8 cellular contexts compared by ENCODE assay signal in the genomic region with DNA sequence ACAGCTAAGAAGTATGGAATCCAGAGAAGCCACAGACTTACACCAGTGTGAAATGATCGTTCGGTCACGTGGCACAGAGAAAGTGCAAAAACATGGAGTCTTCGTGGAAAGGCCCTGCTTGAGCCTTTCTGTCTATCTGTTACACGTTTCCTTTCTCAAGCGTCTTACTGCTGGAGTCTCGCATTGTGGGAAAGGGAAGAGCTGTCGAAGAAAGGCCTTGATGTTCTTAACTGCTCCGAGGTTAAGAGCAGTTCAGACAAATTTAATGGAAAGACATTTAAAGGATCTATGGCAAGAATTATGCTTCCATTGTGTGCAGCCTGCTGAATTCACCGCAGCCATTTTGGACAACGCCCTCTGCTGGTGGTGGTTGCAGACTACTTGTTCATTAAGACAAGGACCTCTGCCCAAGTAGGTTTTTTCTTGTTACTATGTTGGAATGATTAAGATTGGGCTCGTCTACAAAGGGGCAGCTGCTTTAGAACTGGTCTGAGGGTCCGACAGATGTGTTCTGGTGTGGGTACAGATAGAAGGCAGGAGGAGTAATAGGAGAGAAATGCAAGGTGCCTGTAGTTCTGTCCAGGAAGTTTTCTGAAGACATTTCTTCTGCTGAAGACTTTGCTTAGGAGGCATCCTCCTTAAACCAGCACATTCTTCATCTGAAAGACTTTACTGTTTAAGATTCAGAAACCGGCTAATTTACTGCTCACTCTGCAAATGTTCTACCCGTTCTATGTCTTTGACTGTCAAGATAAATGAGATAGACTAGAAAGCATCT. TPM values are rescaled to one million over a fixed set of nuclear protein-coding genes. Genes with fewer than 3 reads are reported as not detected.
DNase-seq lines count a peak whose midpoint lies in the region; ATAC-seq and TF ChIP-seq lines count a peak whose summit lies in the region.

No MANE protein-coding gene starts in this region.

- no peaks in the 10 kb centered on the region for H3K36me3 ChIP-seq in trophoblast cell (ENCODE audit: control insufficient read depth in 1 of 2, insufficient read depth in 2 of 2, low read length in 2 of 2)

- TF ChIP-seq CTCF in GM13976 (IDR thresholded peaks at IDR 0.05; ENCODE audit: borderline replicate concordance, control extremely low read depth, extremely low read depth, insufficient read depth, missing control alignments) (peak; percentile 77), fibroblast of villous mesenchyme (IDR thresholded peaks at IDR 0.05; ENCODE audit: insufficient read depth, low read depth, low read length) (peak; percentile 83)

- H3K4ac ChIP-seq in trophoblast cell (ENCODE audit: low read depth, low read length), result no peak overlapping the region

- no peak overlapping the region for H2BK12ac ChIP-seq in trophoblast cell (ENCODE audit: low read length)

- peaks cover 3% of the 10 kb centered on the region for H3K79me2 ChIP-seq in trophoblast cell (ENCODE audit: control insufficient read depth, insufficient read depth, low read length, poor library complexity)

- no peak overlapping the region for H3K14ac ChIP-seq in trophoblast cell (ENCODE audit: low read length)

- no peak overlapping the region for H4K91ac ChIP-seq in trophoblast cell (ENCODE audit: low read depth, low read length)

- H3K4me2 ChIP-seq in trophoblast cell (ENCODE audit: low read length), result no peak overlapping the region

- no peaks in the 10 kb centered on the region for H3K27me3 ChIP-seq in trophoblast cell (ENCODE audit: insufficient read depth, low read length)

- no peak overlapping the region for H3K18ac ChIP-seq in trophoblast cell (ENCODE audit: low read length)

- no peaks in the 10 kb centered on the region for H3K79me1 ChIP-seq in trophoblast cell (ENCODE audit: low read length)

- no CpG with 5 or more reads among the region's 15 CpGs for WGBS in trophoblast cell (ENCODE audit: extremely low coverage, insufficient coverage, insufficient read length)

- H2AK5ac ChIP-seq in trophoblast cell (ENCODE audit: low read length), result no peak overlapping the region

- H3K4me3 ChIP-seq in fibroblast of villous mesenchyme (ENCODE audit: low read depth, low read length), result no peak overlapping the region
- H3K4me3 ChIP-seq in trophoblast cell (ENCODE audit: low read depth, low read length), result no peak overlapping the region

- H3K27ac ChIP-seq in trophoblast cell (ENCODE audit: low read depth, low read length), result no peak overlapping the region

- H2BK120ac ChIP-seq in trophoblast cell (ENCODE audit: insufficient read depth, low read length, poor library complexity), result no peak overlapping the region

- in situ Hi-C loops in GM13976 (cut with MboI; ENCODE audit: low sequenced_read_pairs, unreplicated experiment), result loop anchor here (25.0 kb wide), 1 partner anchor 767 kb away; a partner anchor contains a TSS

- H2BK5ac ChIP-seq in trophoblast cell (ENCODE audit: low read depth, low read length, poor library complexity), result no peak overlapping the region

- DNase-seq in GM13976 (ENCODE audit: low spot score) (peak; percentile 54), HuH-7 (ENCODE audit: low spot score) (peak; percentile 34), RKO (ENCODE audit: low spot score) (peak; percentile 58), activated T-helper 1 cell treated with Interleukin-2 at 50 U/mL for 16 hours (ENCODE audit: low read depth) (peak; percentile 39), fibroblast of villous mesenchyme (ENCODE audit: low read depth) (peak; percentile 80), trophoblast cell (peak; percentile 67 to 86), ureter (ENCODE audit: low spot score) (peak; percentile 58)

- peaks cover 3% of the 10 kb centered on the region for H3K9me3 ChIP-seq in trophoblast cell (ENCODE audit: insufficient read depth, low read depth, low read length)

- no peak overlapping the region for H3K9ac ChIP-seq in trophoblast cell (ENCODE audit: low read length)

- ATAC-seq in HG03457 (IDR thresholded peaks at IDR 0.05; ENCODE audit: unreplicated experiment), result no peak

- no peak overlapping the region for H2AFZ ChIP-seq in trophoblast cell (ENCODE audit: insufficient read depth, low read length, poor library complexity)

- no peak overlapping the region for H4K8ac ChIP-seq in trophoblast cell (ENCODE audit: low read depth, low read length)

- no peak overlapping the region for H4K12ac ChIP-seq in trophoblast cell (ENCODE audit: low read depth, low read length)

- no peak overlapping the region for H3K23ac ChIP-seq in trophoblast cell (ENCODE audit: low read length)

- peaks cover 3 to 4% of the 10 kb centered on the region in 2 experiments for H3K4me1 ChIP-seq in trophoblast cell (ENCODE audit: control insufficient read depth in 1 of 2, insufficient read depth in 2 of 2, low read length in 2 of 2)

RNA-seq across cellular contexts. Expression of gene CCN6, which starts 24.7 kb away (rescaled TPM):
- total RNA-seq in fibroblast of villous mesenchyme (not detected in 2 replicates), ureter (not detected)
- not detected in 2 replicates for polyA plus RNA-seq in trophoblast cell (2013)

RNA-seq across cellular contexts. Expression of gene TUBE1, which starts 58.0 kb away (rescaled TPM):
- total RNA-seq in fibroblast of villous mesenchyme (31.5 and 38.7 TPM in 2 replicates), ureter (40.5 TPM)
- 8.0 and 8.4 TPM in 2 replicates for polyA plus RNA-seq in trophoblast cell (2013)

RNA-seq across cellular contexts. Expression of gene FAM229B, which starts 58.2 kb away (rescaled TPM):
- 8.6 and 18.0 TPM in 2 replicates for total RNA-seq in fibroblast of villous mesenchyme
- 4.5 and 5.7 TPM in 2 replicates for polyA plus RNA-seq in trophoblast cell (2013)
- 17.8 TPM for total RNA-seq in ureter
